ENCODE assay signal across 13 cellular contexts in genomic region chr2:187188783-187189631, GRCh38.
"Had no signal": no experiment of that assay in that cellular context is flagged by ENCODE, and none has a peak within 500 bp of the region (broad histone marks: within the 10 kb centered on the region; RNA-seq: fewer than 3 reads in every experiment).

No MANE protein-coding gene starts in this region.

- H3K4me1 ChIP-seq: lower lobe of right lung, tibial nerve had no signal

- DNase-seq: activated B cell treated with CpG ODN at 0.5 μM for 24 hours; activated CD4-positive, alpha-beta T cell treated with anti-CD3 and anti-CD28 coated beads for 4 hours; activated CD8-positive, alpha-beta T cell treated with anti-CD3 and anti-CD28 coated beads for 36 hours; activated naive CD4-positive, alpha-beta T cell treated with anti-CD3 and anti-CD28 coated beads for 36 hours; activated T-cell treated with anti-CD3 and anti-CD28 coated beads, Interleukin-2, amount 50 U/mL, for 24 hours; effector CD8-positive, alpha-beta T cell; left cardiac atrium; lower lobe of right lung; stimulated activated naive CD8-positive, alpha-beta T cell treated with anti-CD3 and anti-CD28 coated beads, Interleukin-15, Interleukin-2, amounts not matched to agents 100 U/mL and 50 U/mL, for 24 hours; substantia nigra had no signal

- H3K4me3 ChIP-seq: hepatocyte, lower lobe of right lung, tibial nerve had no signal

- H2AFZ ChIP-seq: hepatocyte had no signal

- H3K36me3 ChIP-seq: lower lobe of right lung, tibial nerve had no signal

- H3K9me3 ChIP-seq: lower lobe of right lung, tibial nerve had no signal

- H3K79me2 ChIP-seq: hepatocyte had no signal

- H3K4me2 ChIP-seq: hepatocyte had no signal

- H3K27ac ChIP-seq: hepatocyte, lower lobe of right lung, tibial nerve had no signal

- H3K27me3 ChIP-seq: hepatocyte, tibial nerve had no signal

- FAIRE-seq: urothelium cell line had no signal
